Comparison of ENCODE assay signal across 11 cellular contexts in genomic region chr4:87053802-87054767, GRCh38.
DNase-seq lines count a peak whose midpoint lies in the region; ATAC-seq and TF ChIP-seq lines count a peak whose summit lies in the region.
"Had no signal": no experiment of that assay in that cellular context is flagged by ENCODE, and none has a peak within 500 bp of the region (broad histone marks: within the 10 kb centered on the region; RNA-seq: fewer than 3 reads in every experiment).

No MANE protein-coding gene starts in this region.

- no peak for ATAC-seq in effector memory CD8-positive, alpha-beta T cell (replicated peaks)
- no peak for ATAC-seq in HG02763 (IDR thresholded peaks at IDR 0.05; ENCODE audit: unreplicated experiment)
- no peak for ATAC-seq in foreskin keratinocyte

- H3K4me1 Mint-ChIP-seq in brain (peaks cover 70% of the 10 kb centered on the region), nephron (peaks cover 29% of the 10 kb centered on the region)
- peaks cover 32 to 53% of the 10 kb centered on the region in 2 donors for H3K4me1 Mint-ChIP-seq in effector memory CD8-positive, alpha-beta T cell (ENCODE audit: low read depth in 2 of 2)

- peak overlapping the region; percentile 58; the same call in 1 of the 2 replicates for H3K27ac ChIP-seq in C4-2B
- H3K27ac ChIP-seq in foreskin keratinocyte: no peak overlapping the region

- H3K27ac Mint-ChIP-seq in brain: peak overlapping the region in 3 of 5 experiments; percentile 22 to 90 (median 46)
- peak overlapping the region in 2 of 3 experiments; percentile 15 to 18 for H3K27ac Mint-ChIP-seq in nephron
- peak overlapping the region in 1 of 2 donors; percentile 2 for H3K27ac Mint-ChIP-seq in effector memory CD8-positive, alpha-beta T cell

- H3K9me3 Mint-ChIP-seq in brain (peaks cover 0 to 3% (median 0%) of the 10 kb centered on the region in 5 experiments), nephron (no peaks in the 10 kb centered on the region)
- H3K9me3 Mint-ChIP-seq in effector memory CD8-positive, alpha-beta T cell: no peaks in the 10 kb centered on the region

- H3K36me3 Mint-ChIP-seq in brain (peaks cover 28% of the 10 kb centered on the region), nephron (ENCODE audit: low read depth) (peaks cover 47% of the 10 kb centered on the region)
- H3K36me3 Mint-ChIP-seq in effector memory CD8-positive, alpha-beta T cell (ENCODE audit: insufficient read depth): peaks cover 23% of the 10 kb centered on the region

- peak overlapping the region in 1 of 5 experiments; percentile 49 for H3K4me3 Mint-ChIP-seq in brain
- H3K4me3 Mint-ChIP-seq in nephron: no peak overlapping the region
- H3K4me3 Mint-ChIP-seq in effector memory CD8-positive, alpha-beta T cell: no peak overlapping the region

- DNase-seq in NCI-H524 (lab: John Stamatoyannopoulos, UW): peak; percentile 62 to 76
- no peak for DNase-seq in effector memory CD8-positive, alpha-beta T cell
- no peak for DNase-seq in posterior vena cava (ENCODE audit: low spot score)
- DNase-seq in foreskin keratinocyte: no peak
- DNase-seq: C1 segment of cervical spinal cord; effector CD8-positive, alpha-beta T cell; kidney glomerular epithelial cell had no signal

- H3K27me3 Mint-ChIP-seq in brain (no peaks in the 10 kb centered on the region), nephron (ENCODE audit: low read depth) (peaks cover 3% of the 10 kb centered on the region)
- H3K27me3 Mint-ChIP-seq in effector memory CD8-positive, alpha-beta T cell: no peaks in the 10 kb centered on the region

- intact Hi-C loops in posterior vena cava (cut with DNase I): no loop called here

- H3K4me1 ChIP-seq in foreskin keratinocyte: peaks cover 7% of the 10 kb centered on the region

- TF ChIP-seq CTCF in C4-2B (conservative IDR thresholded peaks at IDR 0.05): no peak
- no peak for TF ChIP-seq CTCF in brain (conservative IDR thresholded peaks at IDR 0.05)
- TF ChIP-seq CTCF in nephron (IDR thresholded peaks at IDR 0.05; ENCODE audit: unreplicated experiment in 3 of 3): no peak
- TF ChIP-seq CTCF in foreskin keratinocyte (conservative IDR thresholded peaks at IDR 0.05): no peak

- H3K27me3 ChIP-seq in foreskin keratinocyte: no peaks in the 10 kb centered on the region

Comparison
In these comparisons a context has a peak if more than half of its experiments do, and no peak if none do; other contexts are left out.
1. DNase-seq: peak in NCI-H524 (2 of 2); none in effector memory CD8-positive, alpha-beta T cell (0 of 3), posterior vena cava (single experiment) and foreskin keratinocyte (0 of 2).